Comparison of ENCODE assay signal across 8 cellular contexts in the genomic region with DNA sequence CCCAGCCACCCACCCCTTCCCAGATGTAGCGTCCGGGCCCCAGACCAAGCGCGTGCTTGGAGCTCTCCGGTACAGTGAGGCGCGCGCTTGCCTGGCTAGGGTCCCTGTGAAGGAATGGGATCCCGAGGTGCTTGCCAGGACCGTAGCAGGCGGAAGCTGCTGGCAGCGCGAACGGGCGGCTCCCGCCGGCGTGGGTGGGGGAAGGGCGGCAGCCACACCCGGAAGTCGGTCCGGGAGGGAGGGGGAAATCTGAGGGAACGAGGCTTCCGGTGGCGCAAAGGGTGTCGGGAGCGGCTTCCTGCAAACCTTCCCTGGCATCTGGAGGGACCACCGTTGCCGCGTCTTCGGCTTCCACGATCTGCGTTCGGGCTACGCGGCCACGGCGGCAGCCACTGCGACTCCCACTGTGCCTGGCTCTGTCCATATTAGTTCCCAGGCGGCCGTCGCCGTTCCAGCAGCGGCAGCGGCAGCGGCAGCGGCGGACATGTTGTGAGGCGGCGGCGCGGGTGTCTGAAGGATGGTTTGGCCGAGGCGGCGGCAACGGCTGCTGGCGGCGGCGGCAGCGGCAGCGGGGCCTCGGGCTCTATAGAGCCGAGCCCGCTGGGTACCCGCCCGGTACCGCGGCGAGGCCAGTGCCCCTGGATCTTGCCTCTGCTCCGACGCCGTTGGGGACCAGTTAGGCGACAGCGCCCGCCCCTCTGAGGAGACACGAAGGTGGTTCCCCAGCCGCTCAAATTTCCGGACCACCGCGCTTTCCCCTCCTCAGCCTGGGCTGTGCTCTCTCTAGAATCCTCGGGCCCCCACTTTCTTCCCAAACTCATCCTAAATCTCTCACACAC. TPM values are rescaled to one million over a fixed set of nuclear protein-coding genes. Genes with fewer than 3 reads are reported as not detected.
A peak's percentile ranks its signal among the peaks of the same experiment; 100 is the strongest.
DNase-seq lines count a peak whose midpoint lies in the region; ATAC-seq, FAIRE-seq and TF ChIP-seq lines count a peak whose summit lies in the region.

Gene DR1 (plus strand): TSS at position 275 of the 839 bp plus-strand sequence. CDS start 739 bp downstream, outside the sequence.

- TF ChIP-seq POLR2A in GM12892 (IDR thresholded peaks at IDR 0.05; ENCODE audit: low read depth, low read length) (peak; percentile 90), tibial nerve (IDR thresholded peaks at IDR 0.05) (peak; percentile 80 to 90)

- peaks cover 14% of the 10 kb centered on the region for H3K79me2 ChIP-seq in trophoblast cell (ENCODE audit: control insufficient read depth, insufficient read depth, low read length, poor library complexity)

- peaks cover 40 to 43% (median 42%) of the 10 kb centered on the region in 3 donors for H3K4me1 Mint-ChIP-seq in T-cell

- peak within 1 kb of the TSS; percentile 21 for H2BK12ac ChIP-seq in trophoblast cell (ENCODE audit: low read length)

- no peaks in the 10 kb centered on the region for H3K27me3 ChIP-seq in trophoblast cell (ENCODE audit: insufficient read depth, low read length)
- no peaks in the 10 kb centered on the region for H3K27me3 ChIP-seq in tibial nerve

- peak within 1 kb of the TSS; percentile 77 for H3K4ac ChIP-seq in trophoblast cell (ENCODE audit: low read depth, low read length)

- peak within 1 kb of the TSS; percentile 99 for H3K4me3 ChIP-seq in trophoblast cell (ENCODE audit: low read depth, low read length)
- H3K4me3 ChIP-seq in tibial nerve: peak within 1 kb of the TSS; percentile 80 to 97 (median 90)

- 0 to 1% (median 0%) methylated on average over 63 to 81 of the region's 81 CpGs for WGBS in adipose tissue, 3 donors
- WGBS in trophoblast cell (ENCODE audit: extremely low coverage, insufficient coverage, insufficient read length): no CpG with 5 or more reads among the region's 81 CpGs
- 0% methylated on average over 43 to 62 of the region's 81 CpGs for WGBS in tibial nerve, 2 donors

- peak within 1 kb of the TSS; percentile 95 for H4K8ac ChIP-seq in trophoblast cell (ENCODE audit: low read depth, low read length)

- peak within 1 kb of the TSS; percentile 98 for H3K14ac ChIP-seq in trophoblast cell (ENCODE audit: low read length)

- intact Hi-C loops in cardiac septum (cut with DNase I): loop anchor here (5.0 to 10.0 kb wide), 4 partner anchors 101 to 501 kb away; partner anchors contain the start of genes FNBP1L and MTF2

- POLR2A ChIA-PET in T-cell (lab: Charles Lee): interaction anchor here (0.5 to 1.1 kb wide), 6 partner anchors 10 to 533 kb away, joined by 3 to 5 read pairs (median 3); partner anchors contain the start of gene DNTTIP2 (in 1 of the 2)

- H3K9ac ChIP-seq in trophoblast cell (ENCODE audit: low read length): peak within 1 kb of the TSS; percentile 94

- peaks cover 9% of the 10 kb centered on the region for H3K36me3 Mint-ChIP-seq in T-cell

- no peaks in the 10 kb centered on the region for H3K27me3 Mint-ChIP-seq in T-cell

- H3K9me3 Mint-ChIP-seq in T-cell: no peaks in the 10 kb centered on the region

- H4K12ac ChIP-seq in trophoblast cell (ENCODE audit: low read depth, low read length): peak within 1 kb of the TSS; percentile 96

- peak within 1 kb of the TSS; percentile 95 for H2BK120ac ChIP-seq in trophoblast cell (ENCODE audit: insufficient read depth, low read length, poor library complexity)

- TF ChIP-seq CTCF in tibial nerve (IDR thresholded peaks at IDR 0.05): peak in 2 of 5 experiments; percentile 17 to 21

- CTCF ChIA-PET in T-cell (lab: Charles Lee): interaction anchor here (0.6 to 1.7 kb wide), 14 partner anchors 9 to 514 kb away, joined by 3 to 33 read pairs (median 4); partner anchors contain the start of gene RPL5 (in 1 of the 2)

- H3K18ac ChIP-seq in trophoblast cell (ENCODE audit: low read length): peak within 1 kb of the TSS; percentile 99

- peak; percentile 97 for FAIRE-seq in GM12892 (lab: Jason Lieb, UNC)

- peak within 1 kb of the TSS; percentile 94 to 96 for H3K27ac Mint-ChIP-seq in T-cell

- H3K4me1 ChIP-seq in trophoblast cell (ENCODE audit: control insufficient read depth in 1 of 2, insufficient read depth in 2 of 2, low read length in 2 of 2) (no peaks in the 10 kb centered on the region), tibial nerve (peaks cover 0 to 62% (median 18%) of the 10 kb centered on the region in 4 donors)

- peak within 1 kb of the TSS; percentile 65 for H2AK5ac ChIP-seq in trophoblast cell (ENCODE audit: low read length)

- ATAC-seq in HG02798 (IDR thresholded peaks at IDR 0.05; ENCODE audit: poor library complexity, unreplicated experiment): peak; percentile 87
- ATAC-seq in T-cell (replicated peaks in 1 of 4): peak; percentile 84 to 87 (median 86)

- peak within 1 kb of the TSS; percentile 95 for H2AFZ ChIP-seq in trophoblast cell (ENCODE audit: insufficient read depth, low read length, poor library complexity)

- peaks cover 14% of the 10 kb centered on the region for H3K79me1 ChIP-seq in trophoblast cell (ENCODE audit: low read length)

- H3K36me3 ChIP-seq in trophoblast cell (ENCODE audit: control insufficient read depth in 1 of 2, insufficient read depth in 2 of 2, low read length in 2 of 2) (no peaks in the 10 kb centered on the region), tibial nerve (no peaks in the 10 kb centered on the region)

- H3K23ac ChIP-seq in trophoblast cell (ENCODE audit: low read length): no peak within 1 kb of the TSS

- H3K27ac ChIP-seq in adipose tissue (ENCODE audit: low read depth, low read length) (peak within 1 kb of the TSS; percentile 58), trophoblast cell (ENCODE audit: low read depth, low read length) (peak within 1 kb of the TSS; percentile 98), tibial nerve (peak within 1 kb of the TSS; percentile 85 to 98 (median 94))

- peak within 1 kb of the TSS; percentile 94 to 98 (median 97) for H3K4me3 Mint-ChIP-seq in T-cell

- H3K9me3 ChIP-seq in trophoblast cell (ENCODE audit: insufficient read depth, low read depth, low read length): no peaks in the 10 kb centered on the region
- H3K9me3 ChIP-seq in tibial nerve: no peaks in the 10 kb centered on the region

- TF ChIP-seq EP300 in tibial nerve (IDR thresholded peaks at IDR 0.05): peak; percentile 89 to 99

- DNase-seq in GM12892 (ENCODE audit: insufficient read length) (peak; percentile 89), NCI-H1436 (lab: John Stamatoyannopoulos, UW) (peak; percentile 84), T-cell (peak; percentile 75 to 91 (median 85)), cardiac septum (ENCODE audit: low spot score) (peak; percentile 98), trophoblast cell (peak; percentile 86 to 91), tibial nerve (ENCODE audit: low spot score in 2 of 2) (peak; percentile 81 to 90)

- peak within 1 kb of the TSS; percentile 75 for H3K4me2 ChIP-seq in trophoblast cell (ENCODE audit: low read length)

- H4K91ac ChIP-seq in trophoblast cell (ENCODE audit: low read depth, low read length): peak within 1 kb of the TSS; percentile 90

- H2BK5ac ChIP-seq in trophoblast cell (ENCODE audit: low read depth, low read length, poor library complexity): peak within 1 kb of the TSS; percentile 77

RNA-seq across cellular contexts. Expression of gene DR1, which starts in this region (rescaled TPM):
- polyA plus RNA-seq in GM12892 (2012; ENCODE audit: missing spikeins): 33.8 TPM
- total RNA-seq in T-cell (10 to 100 TPM; 58.8 to 72.3 (median 65.1) TPM), cardiac septum (41.2 TPM), tibial nerve (10 to 100 TPM; 21.0 to 31.6 (median 26.2) TPM)
- 10 to 100 TPM in 2 of 3 donors, 1 to 10 TPM in 1; 6.9 to 22.5 (median 17.1) TPM for polyA plus RNA-seq in adipose tissue
- polyA plus RNA-seq in trophoblast cell (2013): 32.3 and 32.9 TPM in 2 replicates

Comparison
In these comparisons a context has a peak if more than half of its experiments do, and no peak if none do; other contexts are left out.
1. Peak in every context shown above with its lines: DNase-seq, ATAC-seq, H3K4me3 ChIP-seq and H3K27ac ChIP-seq.